13 cellular contexts compared by ENCODE assay signal in genomic region chr9:4137755-4138154, GRCh38.
A peak's percentile ranks its signal among the peaks of the same experiment; 100 is the strongest.
DNase-seq lines count a peak whose midpoint lies in the region; ATAC-seq, FAIRE-seq and TF ChIP-seq lines count a peak whose summit lies in the region.
"Had no signal": no experiment of that assay in that cellular context is flagged by ENCODE, and none has a peak within 500 bp of the region (broad histone marks: within the 10 kb centered on the region; RNA-seq: fewer than 3 reads in every experiment).

No MANE protein-coding gene starts in this region.

- no peaks in the 10 kb centered on the region for H3K9me3 ChIP-seq in astrocyte (ENCODE audit: insufficient read depth, low read depth, low read length)
- no peaks in the 10 kb centered on the region for H3K9me3 ChIP-seq in kidney (ENCODE audit: control insufficient read depth in 1 of 2, low read length in 2 of 2)

- POLR2A ChIA-PET in AG04449 (lab: Yijun Ruan, JAX), result interaction anchor here (0.9 kb wide), 1 partner anchor 12 kb away, joined by 3 read pairs; no protein-coding TSS in a partner anchor

- DNase-seq in AG04449 (ENCODE audit: low read depth, low spot score) (peak; percentile 44), HFFc6 (peak; percentile 86), astrocyte (ENCODE audit: low read depth) (peak; percentile 72), kidney (no peak), D721Med (ENCODE audit: insufficient read length, low spot score) (no peak), T-helper 2 cell (no peak)
- DNase-seq in natural killer cell treated with Interleukin-12 subunit alpha and Interleukin-12 subunit beta and Interleukin-15 and Interleukin-18, amount 100 ng/mL, for 72 hours (ENCODE audit: low spot score), result no peak
- DNase-seq: CD4-positive, CD25-positive, alpha-beta regulatory T cell; naive B cell; NCI-H446 treated with DMSO at 0.1 percent for 48 hours had no signal

- H3K4me1 ChIP-seq in astrocyte (ENCODE audit: insufficient read depth, low read length), result peaks cover 37% of the 10 kb centered on the region
- H3K4me1 ChIP-seq in kidney (ENCODE audit: control insufficient read depth in 1 of 2, insufficient read depth in 1 of 2, low read depth in 1 of 2, low read length in 2 of 2), result peaks cover 17 to 47% of the 10 kb centered on the region in 2 donors

- peak overlapping the region; percentile 73 for H3K4me2 ChIP-seq in astrocyte (ENCODE audit: low read length)

- H3K36me3 Mint-ChIP-seq in HFFc6 (ENCODE audit: low read depth) (no peaks in the 10 kb centered on the region), astrocyte (ENCODE audit: low read depth, unreplicated experiment) (peaks cover 4% of the 10 kb centered on the region)
- H3K36me3 Mint-ChIP-seq in natural killer cell treated with Interleukin-12 subunit alpha and Interleukin-12 subunit beta and Interleukin-15 and Interleukin-18, amount 100 ng/mL, for 72 hours, result no peaks in the 10 kb centered on the region
- H3K36me3 Mint-ChIP-seq: CD4-positive, CD25-positive, alpha-beta regulatory T cell; naive B cell had no signal

- peaks cover 76% of the 10 kb centered on the region for H3K79me2 ChIP-seq in astrocyte (ENCODE audit: insufficient read depth, low read length)

- TF ChIP-seq CTCF in AG04449 (IDR thresholded peaks at IDR 0.05; ENCODE audit: insufficient read depth, low read length, missing control alignments), result no peak
- no peak for TF ChIP-seq CTCF in HFFc6 (IDR thresholded peaks at IDR 0.05)
- TF ChIP-seq CTCF in astrocyte (IDR thresholded peaks at IDR 0.05; ENCODE audit: insufficient read depth, low read depth, low read length), result no peak
- TF ChIP-seq CTCF in kidney (IDR thresholded peaks at IDR 0.05; ENCODE audit: borderline replicate concordance, extremely low read depth, insufficient read depth), result no peak
- no peak for TF ChIP-seq CTCF in D721Med (IDR thresholded peaks at IDR 0.05; ENCODE audit: insufficient read depth, missing control alignments)

- H3K9ac ChIP-seq in astrocyte (ENCODE audit: low read length) (peak overlapping the region; percentile 72), kidney (ENCODE audit: low read length in 2 of 2) (no peak overlapping the region)

- H3K9me3 Mint-ChIP-seq in HFFc6 (no peaks in the 10 kb centered on the region), astrocyte (ENCODE audit: unreplicated experiment) (no peaks in the 10 kb centered on the region)
- H3K9me3 Mint-ChIP-seq in natural killer cell treated with Interleukin-12 subunit alpha and Interleukin-12 subunit beta and Interleukin-15 and Interleukin-18, amount 100 ng/mL, for 72 hours, result no peaks in the 10 kb centered on the region
- H3K9me3 Mint-ChIP-seq: T-helper 1 cell treated with Interleukin-12 subunit alpha and Interleukin-12 subunit beta and Interleukin-4 antibody, amounts not matched to agents 30 μg/mL and 1 μg/mL, for 36 hours had no signal

- H3K27ac ChIP-seq in astrocyte (ENCODE audit: low read depth, low read length), result peak overlapping the region; percentile 91
- H3K27ac ChIP-seq in kidney (ENCODE audit: low read depth in 2 of 2, low read length in 2 of 2), result peak overlapping the region; percentile 1 to 83

- H3K4me1 Mint-ChIP-seq in HFFc6 (ENCODE audit: low read depth) (peaks cover 74% of the 10 kb centered on the region), astrocyte (ENCODE audit: low read depth, unreplicated experiment) (peaks cover 38% of the 10 kb centered on the region)
- no peaks in the 10 kb centered on the region for H3K4me1 Mint-ChIP-seq in natural killer cell treated with Interleukin-12 subunit alpha and Interleukin-12 subunit beta and Interleukin-15 and Interleukin-18, amount 100 ng/mL, for 72 hours (ENCODE audit: low read depth in 2 of 2)
- H3K4me1 Mint-ChIP-seq: CD4-positive, CD25-positive, alpha-beta regulatory T cell had no signal

- no peaks in the 10 kb centered on the region for H3K36me3 ChIP-seq in astrocyte (ENCODE audit: insufficient read depth, low read length)
- no peaks in the 10 kb centered on the region for H3K36me3 ChIP-seq in kidney (ENCODE audit: control insufficient read depth in 1 of 2, insufficient read depth in 2 of 2, low read length in 2 of 2)

- ATAC-seq in natural killer cell treated with Interleukin-12 subunit alpha and Interleukin-12 subunit beta and Interleukin-15 and Interleukin-18, amount 100 ng/mL, for 72 hours, result no peak
- no peak for ATAC-seq in HG03460 (IDR thresholded peaks at IDR 0.05; ENCODE audit: unreplicated experiment)

- H4K20me1 ChIP-seq in astrocyte (ENCODE audit: insufficient read depth, low read length), result no peaks in the 10 kb centered on the region

- peak overlapping the region; percentile 95 for H3K27ac Mint-ChIP-seq in HFFc6
- peak overlapping the region; percentile 93 for H3K27ac Mint-ChIP-seq in astrocyte (ENCODE audit: unreplicated experiment)
- no peak overlapping the region for H3K27ac Mint-ChIP-seq in natural killer cell treated with Interleukin-12 subunit alpha and Interleukin-12 subunit beta and Interleukin-15 and Interleukin-18, amount 100 ng/mL, for 72 hours
- H3K27ac Mint-ChIP-seq: CD4-positive, CD25-positive, alpha-beta regulatory T cell; naive B cell; T-helper 1 cell treated with Interleukin-12 subunit alpha and Interleukin-12 subunit beta and Interleukin-4 antibody, amounts not matched to agents 30 μg/mL and 1 μg/mL, for 36 hours had no signal

- H2AFZ ChIP-seq in astrocyte (ENCODE audit: low read depth, low read length), result no peak overlapping the region

- no peak overlapping the region for H3K4me3 ChIP-seq in AG04449 (ENCODE audit: low read depth, low read length)
- no peak overlapping the region for H3K4me3 ChIP-seq in astrocyte (ENCODE audit: insufficient read depth, low read depth, low read length)
- no peak overlapping the region for H3K4me3 ChIP-seq in kidney (ENCODE audit: low read length in 2 of 2)

- CTCF ChIA-PET in AG04449 (lab: Yijun Ruan, JAX), result interaction anchor here (1.3 to 1.6 kb wide), 4 partner anchors 11 to 178 kb away, joined by 3 to 7 read pairs (median 3); no protein-coding TSS in a partner anchor

- FAIRE-seq in astrocyte (lab: Jason Lieb, UNC), result peak; percentile 89
- FAIRE-seq in kidney (lab: Jason Lieb, UNC), result no peak
- FAIRE-seq in D721Med (lab: Jason Lieb, UNC), result no peak
- FAIRE-seq: GM12891 had no signal

- no peaks in the 10 kb centered on the region; the same call in 1 of the 2 replicates for H3K27me3 Mint-ChIP-seq in HFFc6 (ENCODE audit: insufficient read depth)
- no peaks in the 10 kb centered on the region for H3K27me3 Mint-ChIP-seq in astrocyte (ENCODE audit: low read depth, unreplicated experiment)
- H3K27me3 Mint-ChIP-seq in natural killer cell treated with Interleukin-12 subunit alpha and Interleukin-12 subunit beta and Interleukin-15 and Interleukin-18, amount 100 ng/mL, for 72 hours, result peaks cover 2 to 34% of the 10 kb centered on the region in 2 donors
- H3K27me3 Mint-ChIP-seq: CD4-positive, CD25-positive, alpha-beta regulatory T cell had no signal

- H3K4me3 Mint-ChIP-seq in HFFc6, result peak overlapping the region; percentile 82
- H3K4me3 Mint-ChIP-seq in astrocyte (ENCODE audit: unreplicated experiment), result peak overlapping the region; percentile 55
- H3K4me3 Mint-ChIP-seq in natural killer cell treated with Interleukin-12 subunit alpha and Interleukin-12 subunit beta and Interleukin-15 and Interleukin-18, amount 100 ng/mL, for 72 hours, result no peak overlapping the region
- H3K4me3 Mint-ChIP-seq: CD4-positive, CD25-positive, alpha-beta regulatory T cell; naive B cell; T-helper 1 cell treated with Interleukin-12 subunit alpha and Interleukin-12 subunit beta and Interleukin-4 antibody, amounts not matched to agents 30 μg/mL and 1 μg/mL, for 36 hours had no signal

- H3K27me3 ChIP-seq in astrocyte (ENCODE audit: insufficient read depth, low read length), result no peaks in the 10 kb centered on the region

- intact Hi-C loops in kidney (cut with DNase I), result no loop called here

Comparison
In these comparisons a context has a peak if more than half of its experiments do, and no peak if none do; other contexts are left out.
1. DNase-seq: peak in AG04449 (single experiment), HFFc6 (single experiment) and astrocyte (single experiment); none in kidney (single experiment), natural killer cell treated with Interleukin-12 subunit alpha and Interleukin-12 subunit beta and Interleukin-15 and Interleukin-18, amount 100 ng/mL, for 72 hours (single experiment), D721Med (single experiment) and T-helper 2 cell (0 of 5).
2. H3K27ac Mint-ChIP-seq: peak in HFFc6 (single experiment) and astrocyte (single experiment); none in natural killer cell treated with Interleukin-12 subunit alpha and Interleukin-12 subunit beta and Interleukin-15 and Interleukin-18, amount 100 ng/mL, for 72 hours (0 of 2).